8 cellular contexts compared by ENCODE assay signal in the genomic region with DNA sequence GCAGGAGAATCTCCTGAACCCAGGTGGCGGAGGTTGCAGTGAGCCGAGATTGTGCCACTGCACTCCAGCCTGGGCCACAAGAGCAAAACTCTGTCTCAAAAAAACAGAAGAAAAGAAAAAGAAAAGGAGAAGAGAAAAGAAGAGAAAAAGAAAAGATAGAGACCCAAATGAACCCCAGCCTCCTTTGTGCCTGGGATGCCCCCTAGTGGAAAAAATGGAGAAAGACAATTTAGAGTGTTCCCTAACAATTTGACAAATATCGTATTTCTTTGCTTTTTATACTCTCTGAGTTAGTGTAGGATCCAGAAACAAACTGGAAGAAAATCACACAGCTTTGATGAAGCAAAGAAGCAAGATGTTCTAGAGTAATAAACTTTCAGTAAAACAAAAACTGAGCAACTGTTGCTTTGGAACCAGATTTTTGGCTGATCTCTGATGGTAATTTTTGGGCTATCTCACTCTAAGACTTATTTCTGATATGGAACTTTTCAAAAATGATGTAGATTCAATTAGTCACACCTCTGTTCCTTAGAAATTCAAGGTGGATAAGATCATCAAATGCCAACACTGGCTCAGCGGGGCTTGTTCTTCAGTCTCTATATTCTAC. TPM values are rescaled to one million over a fixed set of nuclear protein-coding genes. Genes with fewer than 3 reads are reported as not detected.
A peak's percentile ranks its signal among the peaks of the same experiment; 100 is the strongest.
DNase-seq lines count a peak whose midpoint lies in the region; ATAC-seq and TF ChIP-seq lines count a peak whose summit lies in the region.

No MANE protein-coding gene starts in this region.

- H2BK15ac ChIP-seq in mesenchymal stem cell (ENCODE audit: low read depth, poor library complexity, severe bottlenecking): no peak overlapping the region

- no peaks in the 10 kb centered on the region for H3K79me1 ChIP-seq in mesenchymal stem cell (replicated peaks; ENCODE audit: low read length, poor library complexity, severe bottlenecking)

- no peaks in the 10 kb centered on the region for H3F3A ChIP-seq in PC-3 (ENCODE audit: low read length, unreplicated experiment)

- H3K4me1 ChIP-seq in PC-3 (ENCODE audit: insufficient read depth, low read length) (no peaks in the 10 kb centered on the region), gastroesophageal sphincter (no peaks in the 10 kb centered on the region), mesenchymal stem cell (ENCODE audit: control insufficient read depth, insufficient read depth, low read depth, low read length) (no peaks in the 10 kb centered on the region)

- no peaks in the 10 kb centered on the region for H4K20me1 ChIP-seq in PC-3 (ENCODE audit: low read length)

- ATAC-seq in PC-3 (peak; percentile 37; the same call in 1 of the 2 replicates), gastroesophageal sphincter (no peak), GM18502 (IDR thresholded peaks at IDR 0.05; ENCODE audit: poor library complexity, unreplicated experiment) (no peak), HG03521 (IDR thresholded peaks at IDR 0.05; ENCODE audit: unreplicated experiment) (no peak)

- H4K8ac ChIP-seq in mesenchymal stem cell (ENCODE audit: low read length): no peak overlapping the region

- no peak overlapping the region for H2AK5ac ChIP-seq in mesenchymal stem cell (ENCODE audit: low read length, severe bottlenecking)

- no peak overlapping the region for H2BK5ac ChIP-seq in mesenchymal stem cell (ENCODE audit: low read depth, low read length, poor library complexity, severe bottlenecking)

- H2AFZ ChIP-seq in PC-3 (ENCODE audit: low read length) (no peak overlapping the region), mesenchymal stem cell (ENCODE audit: low read depth, low read length) (no peak overlapping the region)

- H3K18ac ChIP-seq in mesenchymal stem cell (ENCODE audit: low read depth in 1 of 2, low read length in 2 of 2): no peak overlapping the region

- H4K91ac ChIP-seq in mesenchymal stem cell (ENCODE audit: low read length): no peak overlapping the region

- H3K9me2 ChIP-seq in PC-3 (replicated peaks; ENCODE audit: low read length): no peaks in the 10 kb centered on the region

- 0 out of 2 replicates have a peak, but pooled peaks cover 15% of the 10 kb centered on the region for H3K9me3 ChIP-seq in PC-3 (ENCODE audit: low read length)
- peaks cover 0 to 23% (median 0%) of the 10 kb centered on the region in 3 donors for H3K9me3 ChIP-seq in gastroesophageal sphincter
- H3K9me3 ChIP-seq in mesenchymal stem cell (ENCODE audit: control insufficient read depth, low read length): peaks cover 6% of the 10 kb centered on the region

- no peak for TF ChIP-seq POLR2A in gastroesophageal sphincter (IDR thresholded peaks at IDR 0.05)

- intact Hi-C loops in PC-3 (cut with micrococcal nuclease): loop anchor here (5.0 kb wide), 1 partner anchor 102 kb away; no protein-coding TSS in a partner anchor

- H3K9ac ChIP-seq in PC-3 (ENCODE audit: low read length): no peak overlapping the region
- no peak overlapping the region for H3K9ac ChIP-seq in mesenchymal stem cell (ENCODE audit: low read length)

- H3K4me2 ChIP-seq in PC-3 (ENCODE audit: low read length): 0 out of 2 replicates have a peak overlapping the region, but pooled peaks have one; percentile 5
- no peak overlapping the region for H3K4me2 ChIP-seq in mesenchymal stem cell (ENCODE audit: low read length, poor library complexity, severe bottlenecking)

- H3K27me3 ChIP-seq in PC-3 (ENCODE audit: low read length) (peaks cover 27% of the 10 kb centered on the region), gastroesophageal sphincter (peaks cover 4% of the 10 kb centered on the region), mesenchymal stem cell (ENCODE audit: control insufficient read depth in 1 of 2, insufficient read depth in 1 of 2, low read length in 2 of 2) (no peaks in the 10 kb centered on the region)

- H3K4ac ChIP-seq in mesenchymal stem cell (ENCODE audit: low read depth in 1 of 2, low read length in 2 of 2): no peak overlapping the region

- no peaks in the 10 kb centered on the region for H3K79me2 ChIP-seq in PC-3 (ENCODE audit: low read length)

- H3K14ac ChIP-seq in mesenchymal stem cell (ENCODE audit: low read length in 2 of 2): no peak overlapping the region

- H3K27ac ChIP-seq in 22Rv1: no peak overlapping the region
- no peak overlapping the region for H3K27ac ChIP-seq in PC-3 (ENCODE audit: low read length)
- no peak overlapping the region for H3K27ac ChIP-seq in gastroesophageal sphincter
- H3K27ac ChIP-seq in mesenchymal stem cell (ENCODE audit: low read length, poor library complexity, severe bottlenecking): no peak overlapping the region

- POLR2A ChIA-PET in PC-3 (lab: Charles Lee; ENCODE audit: unreplicated experiment): no interaction called here

- WGBS in gastroesophageal sphincter (ENCODE audit: low coverage in 1 of 2), 2 donors: 61 to 71% methylated on average over 1 to 4 of the region's 4 CpGs
- WGBS in mesenchymal stem cell: 73% methylated on average over 3 of the region's 4 CpGs

- H3K36me3 ChIP-seq in PC-3 (ENCODE audit: low read depth, low read length) (no peaks in the 10 kb centered on the region), gastroesophageal sphincter (no peaks in the 10 kb centered on the region), mesenchymal stem cell (ENCODE audit: control insufficient read depth in 1 of 2, insufficient read depth in 2 of 2, low read depth in 1 of 2, low read length in 2 of 2) (no peaks in the 10 kb centered on the region)

- no peak overlapping the region for H3K23ac ChIP-seq in mesenchymal stem cell (ENCODE audit: low read length in 2 of 2)

- TF ChIP-seq CTCF in 22Rv1 (IDR thresholded peaks at IDR 0.05) (peak; percentile 97), GM12865 (IDR thresholded peaks at IDR 0.05; ENCODE audit: insufficient read depth, low read depth, low read length, missing control alignments) (peak; percentile 69), PC-3 (conservative IDR thresholded peaks at IDR 0.05; ENCODE audit: low read depth, low read length) (peak; percentile 92), gastroesophageal sphincter (IDR thresholded peaks at IDR 0.05) (peak in 3 of 4 experiments; percentile 8 to 49 (median 23))

- no TSS peak for BruUV-seq in PC-3 (replicated peaks; lab: Mats Ljungman, UMichigan)

- TF ChIP-seq EP300 in gastroesophageal sphincter (IDR thresholded peaks at IDR 0.05): no peak

- CTCF ChIA-PET in PC-3 (lab: Charles Lee): interaction anchor here (0.6 to 0.7 kb wide), 3 partner anchors 10 to 1541 kb away, joined by 4 to 11 read pairs (median 10); no protein-coding TSS in a partner anchor

- DNase-seq in GM12865 (ENCODE audit: low read depth): no peak
- DNase-seq in PC-3: peak; percentile 61
- no peak for DNase-seq in mesenchymal stem cell
- no peak for DNase-seq in cerebellum (ENCODE audit: low spot score)

- H2BK120ac ChIP-seq in mesenchymal stem cell (ENCODE audit: low read depth, low read length): no peak overlapping the region

- no peak overlapping the region for H3K4me3 ChIP-seq in GM12865 (ENCODE audit: low read depth, low read length)
- H3K4me3 ChIP-seq in PC-3 (ENCODE audit: low read length): no peak overlapping the region
- H3K4me3 ChIP-seq in gastroesophageal sphincter: no peak overlapping the region
- H3K4me3 ChIP-seq in mesenchymal stem cell (ENCODE audit: insufficient read depth in 1 of 2, low read depth in 1 of 2, low read length in 2 of 2): no peak overlapping the region

- H2BK12ac ChIP-seq in mesenchymal stem cell (ENCODE audit: low read length in 2 of 2): no peak overlapping the region

RNA-seq across cellular contexts. Expression of a gene that starts 18.6 kb away (rescaled TPM):
- total RNA-seq in PC-3 (2014; rRNA removed) (16.0 and 16.2 TPM in 2 replicates), gastroesophageal sphincter (100 to 1,000 TPM in 1 of 4 donors, 10 to 100 TPM in 3; 23.3 to 137 (median 37.2) TPM), cerebellum (18.1 TPM)
- polyA plus RNA-seq in mesenchymal stem cell (2013, experiment 1 of 2): 23.6 TPM
- polyA plus RNA-seq in mesenchymal stem cell (2013, experiment 2 of 2): 28.1 TPM

RNA-seq across cellular contexts. Expression of a gene that starts 55.7 kb away (rescaled TPM):
- total RNA-seq in PC-3 (2014; rRNA removed) (not detected in 2 replicates), gastroesophageal sphincter (under 1 TPM in 2 of 4 donors, not detected in 2; 0.31 to 0.57 TPM), cerebellum (not detected)
- polyA plus RNA-seq in mesenchymal stem cell (2013, experiment 1 of 2): not detected
- polyA plus RNA-seq in mesenchymal stem cell (2013, experiment 2 of 2): not detected

Comparison
In these comparisons a context has a peak if more than half of its experiments do, and no peak if none do; other contexts are left out.
1. CTCF ChIP-seq: peak in every context shown above with its lines; median percentile 97 in 22Rv1; 92 in PC-3; 69 in GM12865; 23 in gastroesophageal sphincter.